ENCODE assay signal across 9 cellular contexts in genomic region chr6:149248688-149249369, GRCh38.
DNase-seq lines count a peak whose midpoint lies in the region; ATAC-seq lines count a peak whose summit lies in the region.
"Had no signal": no experiment of that assay in that cellular context is flagged by ENCODE, and none has a peak within 500 bp of the region (broad histone marks: within the 10 kb centered on the region; RNA-seq: fewer than 3 reads in every experiment).

No MANE protein-coding gene starts in this region.

- peak overlapping the region in 2 of 3 donors; percentile 30 to 60 for H3K27ac Mint-ChIP-seq in IgD-negative memory B cell
- H3K27ac Mint-ChIP-seq in activated T-helper 1 cell treated with anti-CD3 and anti-CD28 coated beads, Interleukin-12 subunit alpha, Interleukin-12 subunit beta, Interleukin-2, Interleukin-4 antibody, amounts not matched to agents 30 ng/mL and 10 ng/mL and 1 ng/mL, durations not matched to agents 14 hours and 24 hours and 36 hours, result peak overlapping the region; percentile 79
- peak overlapping the region in 6 of 10 donors; percentile 14 to 81 (median 63) for H3K27ac Mint-ChIP-seq in naive thymus-derived CD8-positive, alpha-beta T cell

- H3K9me3 Mint-ChIP-seq in IgD-negative memory B cell, result no peaks in the 10 kb centered on the region
- peaks cover 5% of the 10 kb centered on the region for H3K9me3 Mint-ChIP-seq in activated T-helper 1 cell treated with anti-CD3 and anti-CD28 coated beads, Interleukin-12 subunit alpha, Interleukin-12 subunit beta, Interleukin-2, Interleukin-4 antibody, amounts not matched to agents 30 ng/mL and 10 ng/mL and 1 ng/mL, durations not matched to agents 14 hours and 24 hours and 36 hours
- H3K9me3 Mint-ChIP-seq in naive thymus-derived CD8-positive, alpha-beta T cell, result no peaks in the 10 kb centered on the region

- peak overlapping the region in 2 of 4 donors; percentile 68 to 80 for H3K4me3 Mint-ChIP-seq in IgD-negative memory B cell
- H3K4me3 Mint-ChIP-seq in activated T-helper 1 cell treated with anti-CD3 and anti-CD28 coated beads, Interleukin-12 subunit alpha, Interleukin-12 subunit beta, Interleukin-2, Interleukin-4 antibody, amounts not matched to agents 30 ng/mL and 10 ng/mL and 1 ng/mL, durations not matched to agents 14 hours and 24 hours and 36 hours, result peak overlapping the region; percentile 63
- peak overlapping the region in 3 of 10 donors; percentile 48 to 65 (median 54) for H3K4me3 Mint-ChIP-seq in naive thymus-derived CD8-positive, alpha-beta T cell

- peak; percentile 39 to 47 for DNase-seq in NOMO-1 (lab: John Stamatoyannopoulos, UW; ENCODE audit: unreplicated experiment in 2 of 2)
- DNase-seq in NOMO-1 treated with dmso at 0.1 percent for 144 hours (lab: John Stamatoyannopoulos, UW; ENCODE audit: unreplicated experiment), result no peak
- peak; percentile 28 for DNase-seq in activated T-helper 1 cell treated with anti-CD3 and anti-CD28 coated beads, Interleukin-12 subunit alpha, Interleukin-12 subunit beta, Interleukin-2, Interleukin-4 antibody, amounts not matched to agents 30 ng/mL and 10 ng/mL and 1 ng/mL, durations not matched to agents 14 hours and 24 hours and 36 hours (ENCODE audit: low spot score)
- no peak for DNase-seq in naive thymus-derived CD8-positive, alpha-beta T cell
- DNase-seq in KBM-7, result no peak
- no peak for DNase-seq in SW 1271 (lab: John Stamatoyannopoulos, UW)
- no peak for DNase-seq in islet precursor cell
- DNase-seq: ACHN had no signal

- POLR2A ChIA-PET in naive thymus-derived CD8-positive, alpha-beta T cell (lab: Charles Lee), result no interaction called here

- ATAC-seq in naive thymus-derived CD8-positive, alpha-beta T cell, result peak in 1 of 2 donors; percentile 46

- in situ Hi-C loops in KBM-7 (cut with MboI; ENCODE audit: low pct_unique_long_range_greater_than_20kb, low sequenced_read_pairs), result no loop called here

- no peaks in the 10 kb centered on the region for H3K27me3 Mint-ChIP-seq in IgD-negative memory B cell
- no peaks in the 10 kb centered on the region for H3K27me3 Mint-ChIP-seq in activated T-helper 1 cell treated with anti-CD3 and anti-CD28 coated beads, Interleukin-12 subunit alpha, Interleukin-12 subunit beta, Interleukin-2, Interleukin-4 antibody, amounts not matched to agents 30 ng/mL and 10 ng/mL and 1 ng/mL, durations not matched to agents 14 hours and 24 hours and 36 hours (ENCODE audit: insufficient read depth)
- H3K27me3 Mint-ChIP-seq in naive thymus-derived CD8-positive, alpha-beta T cell, result no peaks in the 10 kb centered on the region

- peaks cover 22 to 34% (median 31%) of the 10 kb centered on the region in 3 donors for H3K4me1 Mint-ChIP-seq in IgD-negative memory B cell
- peaks cover 38% of the 10 kb centered on the region for H3K4me1 Mint-ChIP-seq in activated T-helper 1 cell treated with anti-CD3 and anti-CD28 coated beads, Interleukin-12 subunit alpha, Interleukin-12 subunit beta, Interleukin-2, Interleukin-4 antibody, amounts not matched to agents 30 ng/mL and 10 ng/mL and 1 ng/mL, durations not matched to agents 14 hours and 24 hours and 36 hours (ENCODE audit: low read depth)
- peaks cover 26 to 44% (median 39%) of the 10 kb centered on the region in 4 donors for H3K4me1 Mint-ChIP-seq in naive thymus-derived CD8-positive, alpha-beta T cell

- intact Hi-C loops in activated T-helper 1 cell treated with anti-CD3 and anti-CD28 coated beads, Interleukin-12 subunit alpha, Interleukin-12 subunit beta, Interleukin-2, Interleukin-4 antibody, amounts not matched to agents 30 ng/mL and 10 ng/mL and 1 ng/mL, durations not matched to agents 14 hours and 24 hours and 36 hours (cut with micrococcal nuclease), result no loop called here

- peaks cover 3% of the 10 kb centered on the region for H3K36me3 Mint-ChIP-seq in IgD-negative memory B cell
- peaks cover 14% of the 10 kb centered on the region for H3K36me3 Mint-ChIP-seq in activated T-helper 1 cell treated with anti-CD3 and anti-CD28 coated beads, Interleukin-12 subunit alpha, Interleukin-12 subunit beta, Interleukin-2, Interleukin-4 antibody, amounts not matched to agents 30 ng/mL and 10 ng/mL and 1 ng/mL, durations not matched to agents 14 hours and 24 hours and 36 hours (ENCODE audit: low read depth)
- no peaks in the 10 kb centered on the region for H3K36me3 Mint-ChIP-seq in naive thymus-derived CD8-positive, alpha-beta T cell

Comparison
In these comparisons a context has a peak if more than half of its experiments do, and no peak if none do; other contexts are left out.
1. DNase-seq: peak in NOMO-1 (2 of 2) and activated T-helper 1 cell treated with anti-CD3 and anti-CD28 coated beads, Interleukin-12 subunit alpha, Interleukin-12 subunit beta, Interleukin-2, Interleukin-4 antibody, amounts not matched to agents 30 ng/mL and 10 ng/mL and 1 ng/mL, durations not matched to agents 14 hours and 24 hours and 36 hours (single experiment); none in NOMO-1 treated with dmso at 0.1 percent for 144 hours (single experiment), naive thymus-derived CD8-positive, alpha-beta T cell (0 of 10), KBM-7 (single experiment), SW 1271 (0 of 2) and islet precursor cell (single experiment).
2. Peak in every context shown above with its lines, with median percentiles within 50 percentile points of each other: H3K27ac Mint-ChIP-seq.